8 cellular contexts compared by ENCODE assay signal in genomic region chr9:9942764-9943424, GRCh38.
DNase-seq lines count a peak whose midpoint lies in the region; ATAC-seq and TF ChIP-seq lines count a peak whose summit lies in the region.

No MANE protein-coding gene starts in this region.

- ATAC-seq in GM18508 (IDR thresholded peaks at IDR 0.05; ENCODE audit: insufficient read depth, unreplicated experiment) (peak; percentile 70), HG02981 (IDR thresholded peaks at IDR 0.05; ENCODE audit: unreplicated experiment) (peak; percentile 80)

- no peak overlapping the region for H3K4me3 ChIP-seq in lower leg skin (ENCODE audit: low read depth, poor library complexity, severe bottlenecking)

- no peak for TF ChIP-seq POLR2A in lower leg skin (IDR thresholded peaks at IDR 0.05)

- TF ChIP-seq CTCF in lower leg skin (IDR thresholded peaks at IDR 0.05), result no peak

- intact Hi-C loops in lower leg skin (cut with DNase I; ENCODE audit: low total_unique reads), result no loop called here

- 18 to 20% methylated on average over 5 of the region's 5 CpGs for WGBS in lower leg skin, 2 donors

- DNase-seq in AG08396 (ENCODE audit: low spot score) (peak; percentile 37), NCI-H2107 (lab: John Stamatoyannopoulos, UW) (peak; percentile 65), dedifferentiated amniotic fluid mesenchymal stem cell (ENCODE audit: extremely low spot score) (peak; percentile 54), lower leg skin (ENCODE audit: low spot score in 2 of 2) (peak; percentile 20 to 88)
- DNase-seq in activated CD4-positive, alpha-beta T cell treated with anti-CD3 and anti-CD28 coated beads for 1 hour, result peak; percentile 12
- peak; percentile 10 for DNase-seq in stimulated activated CD8-positive, alpha-beta memory T cell treated with anti-CD3 and anti-CD28 coated beads, Interleukin-15, amount 100 ng/mL, for 24 hours (ENCODE audit: low read depth)

Comparison
In these comparisons a context has a peak if more than half of its experiments do, and no peak if none do; other contexts are left out.
1. DNase-seq: peak in every context shown above with its lines; median percentile 65 in NCI-H2107; 54 in dedifferentiated amniotic fluid mesenchymal stem cell; 54 in lower leg skin; 37 in AG08396; 12 in activated CD4-positive, alpha-beta T cell treated with anti-CD3 and anti-CD28 coated beads for 1 hour; 10 in stimulated activated CD8-positive, alpha-beta memory T cell treated with anti-CD3 and anti-CD28 coated beads, Interleukin-15, amount 100 ng/mL, for 24 hours.